Comparison of ENCODE assay signal across 27 cellular contexts in the genomic region with DNA sequence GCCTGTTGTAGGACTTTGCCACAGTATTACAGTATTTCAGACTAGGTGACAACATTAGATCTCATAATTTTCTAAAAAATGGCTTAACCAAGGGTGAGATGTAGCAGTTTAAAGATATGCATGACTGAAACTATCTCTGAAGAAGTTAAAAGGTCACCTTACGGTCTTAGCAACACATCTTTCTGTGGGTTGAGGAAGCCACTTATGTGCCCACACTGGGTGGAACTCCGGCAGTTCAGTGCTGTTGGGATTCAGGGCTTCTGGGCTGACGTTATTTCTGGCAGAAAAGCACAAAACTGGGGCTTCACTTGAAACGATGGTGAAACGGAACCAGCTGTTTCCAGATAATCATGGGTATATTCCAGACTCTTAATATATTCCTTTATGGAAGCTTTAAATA.
A peak's percentile ranks its signal among the peaks of the same experiment; 100 is the strongest.
DNase-seq lines count a peak whose midpoint lies in the region; ATAC-seq, FAIRE-seq and TF ChIP-seq lines count a peak whose summit lies in the region.
"Had no signal": no experiment of that assay in that cellular context is flagged by ENCODE, and none has a peak within 500 bp of the region (broad histone marks: within the 10 kb centered on the region; RNA-seq: fewer than 3 reads in every experiment).

No MANE protein-coding gene starts in this region.

- BruUV-seq in IMR-90 (replicated peaks; lab: Mats Ljungman, UMichigan), result no TSS peak
- no TSS peak for BruUV-seq in PC-9 (replicated peaks; lab: Mats Ljungman, UMichigan)

- H2BK20ac ChIP-seq in IMR-90 (ENCODE audit: low read depth, low read length) (peak overlapping the region; percentile 92), H1 (ENCODE audit: low read length) (peak overlapping the region; percentile 64; the same call in 1 of the 2 replicates)

- H3K9ac ChIP-seq in IMR-90 (ENCODE audit: low read depth, low read length) (no peak overlapping the region), H1 (replicated peaks in 1 of 4; ENCODE audit: extremely low read depth in 1 of 4, low read depth in 3 of 4, low read length in 3 of 4) (no peak overlapping the region)
- H3K9ac ChIP-seq: SK-N-SH had no signal

- dilution Hi-C loops in IMR-90 (cut with HindIII; ENCODE audit: low sequenced_read_pairs, unreplicated experiment), result no loop called here

- CTCF ChIA-PET in IMR-90 (lab: Yijun Ruan, JAX), result interaction anchor here (0.7 to 1.0 kb wide), 2 partner anchors 9 to 549 kb away, joined by 3 to 4 read pairs; no protein-coding TSS in a partner anchor
- CTCF ChIA-PET in PC-9 (lab: Charles Lee), result no interaction called here
- CTCF ChIA-PET in H1 (lab: Charles Lee; ENCODE audit: partially characterized antibody), result no interaction called here

- H3K23ac ChIP-seq in IMR-90 (ENCODE audit: low read depth, low read length) (no peak overlapping the region; the same call in 1 of the 2 replicates), H1 (ENCODE audit: insufficient read length) (no peak overlapping the region)

- H2AK5ac ChIP-seq in IMR-90 (ENCODE audit: low read depth, low read length) (peak overlapping the region; percentile 74; the same call in 1 of the 2 replicates), H1 (ENCODE audit: low read depth, low read length) (no peak overlapping the region)

- H2BK120ac ChIP-seq in IMR-90 (ENCODE audit: low read depth, low read length) (peak overlapping the region; percentile 87), H1 (replicated peaks; ENCODE audit: low read depth, low read length) (peak overlapping the region; percentile 91)

- intact Hi-C loops in IMR-90 (cut with micrococcal nuclease) (no loop called here), PC-9 (cut with micrococcal nuclease; ENCODE audit: unreplicated experiment) (no loop called here), left cardiac atrium (cut with DNase I) (no loop called here)

- H3K27me3 ChIP-seq in IMR-90 (ENCODE audit: control insufficient read depth, insufficient read depth, low read length) (no peaks in the 10 kb centered on the region), PC-9 (ENCODE audit: insufficient read depth, low read depth) (no peaks in the 10 kb centered on the region), H1 (replicated peaks in 1 of 4; ENCODE audit: control insufficient read depth in 3 of 4, extremely low read depth in 1 of 4, insufficient read depth in 3 of 4, low read length in 3 of 4) (no peaks in the 10 kb centered on the region)

- H3K36me3 ChIP-seq in IMR-90 (ENCODE audit: control insufficient read depth, insufficient read depth, low read length) (no peaks in the 10 kb centered on the region), PC-9 (ENCODE audit: low read depth) (no peaks in the 10 kb centered on the region), H1 (ENCODE audit: control insufficient read depth in 2 of 4, insufficient read depth in 4 of 4, low read length in 3 of 4) (no peaks in the 10 kb centered on the region)

- TF ChIP-seq CTCF in IMR-90 (conservative IDR thresholded peaks at IDR 0.05; ENCODE audit: low read depth, low read length) (no peak), PC-9 (conservative IDR thresholded peaks at IDR 0.05) (no peak), H1 (IDR thresholded peaks at IDR 0.05; ENCODE audit: control extremely low read depth in 1 of 3, insufficient read depth in 1 of 3, low read depth in 1 of 3, low read length in 3 of 3) (no peak)

- H3K56ac ChIP-seq in IMR-90 (ENCODE audit: extremely low read depth, insufficient read depth, low read length), result no peak overlapping the region; the same call in 1 of the 2 replicates
- no peak overlapping the region for H3K56ac ChIP-seq in H1 (replicated peaks; ENCODE audit: insufficient read length, low read depth, low read length)

- in situ Hi-C loops in IMR-90 (cut with MboI; ENCODE audit: low sequenced_read_pairs), result no loop called here

- H3K4me1 ChIP-seq in IMR-90 (ENCODE audit: control insufficient read depth, insufficient read depth, low read length), result peaks cover 8% of the 10 kb centered on the region; the same call in 1 of the 2 replicates
- H3K4me1 ChIP-seq in PC-9 (replicated peaks; ENCODE audit: insufficient read depth), result no peaks in the 10 kb centered on the region
- H3K4me1 ChIP-seq in H1 (replicated peaks in 1 of 4; ENCODE audit: control insufficient read depth in 3 of 4, insufficient read depth in 4 of 4, low read length in 3 of 4), result peaks cover 0 to 15% (median 8%) of the 10 kb centered on the region in 4 experiments; a peak in 3 of 7 replicates

- no peak overlapping the region for H3K4me2 ChIP-seq in IMR-90 (ENCODE audit: low read depth, low read length)
- H3K4me2 ChIP-seq in PC-9, result no peak overlapping the region
- no peak overlapping the region for H3K4me2 ChIP-seq in H1 (ENCODE audit: insufficient read depth in 1 of 2, low read depth in 2 of 2, low read length in 2 of 2)
- H3K4me2 ChIP-seq: SK-N-SH had no signal

- POLR2A ChIA-PET in IMR-90 (lab: Charles Lee; ENCODE audit: unreplicated experiment), result no interaction called here
- POLR2A ChIA-PET in PC-9 (lab: Charles Lee; ENCODE audit: unreplicated experiment), result no interaction called here
- POLR2A ChIA-PET in H1 (lab: Charles Lee; ENCODE audit: partially characterized antibody), result no interaction called here

- H2BK5ac ChIP-seq in IMR-90 (ENCODE audit: low read depth, low read length, poor library complexity, severe bottlenecking) (peak overlapping the region; percentile 90), H1 (ENCODE audit: low read depth, low read length) (no peak overlapping the region)

- H2AFZ ChIP-seq in IMR-90 (replicated peaks; ENCODE audit: low read length, poor library complexity) (peak overlapping the region; percentile 71), PC-9 (0 out of 2 replicates have a peak overlapping the region, but pooled peaks have one; percentile 33), H1 (ENCODE audit: low read length) (no peak overlapping the region)

- TF ChIP-seq EP300 in H1 (IDR thresholded peaks at IDR 0.05; ENCODE audit: borderline replicate concordance in 1 of 2, low read depth in 2 of 2, low read length in 2 of 2), result no peak

- H3K27ac ChIP-seq in IMR-90 (ENCODE audit: insufficient read depth, low read length) (peak overlapping the region; percentile 42; the same call in 1 of the 2 replicates), PC-9 (no peak overlapping the region), H1 (ENCODE audit: low read depth, low read length) (no peak overlapping the region)

- H3K18ac ChIP-seq in IMR-90 (ENCODE audit: low read depth, low read length), result peak overlapping the region; percentile 92
- no peak overlapping the region for H3K18ac ChIP-seq in H1 (ENCODE audit: extremely low read depth, low read length)

- no peaks in the 10 kb centered on the region for H3F3A ChIP-seq in PC-9 (ENCODE audit: insufficient read depth, low read depth)

- no peaks in the 10 kb centered on the region for H3K9me2 ChIP-seq in PC-9 (ENCODE audit: insufficient read depth)
- H3K9me2 ChIP-seq: SK-N-SH had no signal

- H4K5ac ChIP-seq in IMR-90 (ENCODE audit: low read depth, low read length), result peak overlapping the region; percentile 88; the same call in 1 of the 2 replicates
- H4K5ac ChIP-seq in H1 (ENCODE audit: insufficient read length, low read depth, low read length), result no peak overlapping the region

- H3K79me2 ChIP-seq in PC-9 (ENCODE audit: low read depth) (no peaks in the 10 kb centered on the region), H1 (ENCODE audit: control insufficient read depth in 1 of 2, insufficient read depth in 2 of 2, low read length in 2 of 2) (no peaks in the 10 kb centered on the region)

- H2BK15ac ChIP-seq in IMR-90 (ENCODE audit: low read depth, low read length) (peak overlapping the region; percentile 96; the same call in 2 of the 3 replicates), H1 (ENCODE audit: low read length) (0 out of 2 replicates have a peak overlapping the region, but pooled peaks have one; percentile 82)

- no peak overlapping the region for H2AK9ac ChIP-seq in IMR-90 (replicated peaks; ENCODE audit: low read depth, low read length, poor library complexity)

- no peak for TF ChIP-seq POLR2A in IMR-90 (IDR thresholded peaks at IDR 0.05; ENCODE audit: low read depth, low read length)
- no peak for TF ChIP-seq POLR2A in H1 (IDR thresholded peaks at IDR 0.05; ENCODE audit: control extremely low read depth in 1 of 2, low read depth in 2 of 2, low read length in 2 of 2)

- H3K23me2 ChIP-seq in H1 (ENCODE audit: low read depth, low read length), result no peaks in the 10 kb centered on the region

- H4K8ac ChIP-seq in IMR-90 (ENCODE audit: low read depth in 2 of 2, low read length in 2 of 2) (peak overlapping the region; percentile 79 to 80; a peak in 3 of 4 replicates), H1 (ENCODE audit: extremely low read depth, insufficient read depth, low read length) (no peak overlapping the region)

- H3K4me3 ChIP-seq in IMR-90 (ENCODE audit: insufficient read depth, low read depth, low read length) (no peak overlapping the region), PC-9 (no peak overlapping the region), H1 (ENCODE audit: extremely low read depth in 1 of 4, insufficient read depth in 2 of 4, low read depth in 3 of 4, low read length in 4 of 4) (no peak overlapping the region)

- H4K20me1 ChIP-seq in IMR-90 (ENCODE audit: insufficient read depth, low read length) (no peaks in the 10 kb centered on the region), PC-9 (ENCODE audit: insufficient read depth) (no peaks in the 10 kb centered on the region), H1 (replicated peaks in 1 of 2; ENCODE audit: control insufficient read depth in 1 of 2, insufficient read depth in 2 of 2, low read length in 2 of 2) (no peaks in the 10 kb centered on the region)

- no peak for FAIRE-seq in H1 (lab: Jason Lieb, UNC)
- FAIRE-seq: GM12892 had no signal

- DNase-seq in AG08396 (ENCODE audit: low spot score) (peak; percentile 3), IMR-90 (no peak), PC-9 (no peak), H1 (ENCODE audit: low read depth in 1 of 2, low spot score in 2 of 2) (no peak), left cardiac atrium (no peak)
- DNase-seq: CD8-positive, alpha-beta memory T cell; DMS 273 treated with DMSO at 0.1 percent for 48 hours; DMS79; GDM1; H9; KG1; MM.1S; NCI-H1105; NCI-H1436 treated with DMSO at 0.1 percent for 48 hours; NCI-H2029; NCI-H446; NCI-H524 treated with DMSO at 0.1 percent for 48 hours; NCI-H774; NK-92 treated with Interleukin-12 subunit alpha and Interleukin-12 subunit beta, amount 100 ng/mL, for 24 hours; SIG-M5; SK-N-SH; SW 1271; T-helper 9 cell had no signal

- peak overlapping the region; percentile 73; the same call in 1 of the 2 replicates for H3K14ac ChIP-seq in IMR-90 (replicated peaks; ENCODE audit: low read depth, low read length)
- H3K14ac ChIP-seq in H1 (ENCODE audit: insufficient read length), result no peak overlapping the region

- H4K91ac ChIP-seq in IMR-90 (ENCODE audit: insufficient read depth, low read depth, low read length) (peak overlapping the region; percentile 84), H1 (replicated peaks; ENCODE audit: insufficient read length, low read length) (no peak overlapping the region)

- WGBS in IMR-90 (ENCODE audit: extremely low coverage in 2 of 2, insufficient read length in 1 of 2), 2 experiments, result no CpG with 5 or more reads among the region's 5 CpGs
- WGBS in H1 (ENCODE audit: extremely low coverage in 1 of 2, insufficient coverage in 1 of 2, insufficient read length in 1 of 2, insufficient replicate concordance in 2 of 2, low coverage in 1 of 2, low lambda C conversion rate in 2 of 2, missing lambda C conversion rate in 1 of 2), 2 experiments, result 95% methylated on average over 5 of the region's 5 CpGs; no CpG with 5 or more reads in 1 of the 2 experiments

- H3K4ac ChIP-seq in IMR-90 (ENCODE audit: low read depth, low read length), result peak overlapping the region; percentile 76
- H3K4ac ChIP-seq in H1 (replicated peaks; ENCODE audit: insufficient read length, low read depth, low read length), result no peak overlapping the region

- ATAC-seq in IMR-90 (ENCODE audit: low read depth) (no peak), HG03280 (IDR thresholded peaks at IDR 0.05; ENCODE audit: unreplicated experiment) (no peak), GM18520 (IDR thresholded peaks at IDR 0.05; ENCODE audit: unreplicated experiment) (no peak), left cardiac atrium (no peak), HG03097 (IDR thresholded peaks at IDR 0.05; ENCODE audit: low FRiP score, unreplicated experiment) (no peak)

- H3K79me1 ChIP-seq in IMR-90 (ENCODE audit: low read depth in 1 of 2, low read length in 2 of 2) (no peaks in the 10 kb centered on the region), H1 (ENCODE audit: low read depth, low read length) (no peaks in the 10 kb centered on the region)

- TF ChIP-seq RAD21 in IMR-90 (IDR thresholded peaks at IDR 0.05; ENCODE audit: low read length) (no peak), H1 (IDR thresholded peaks at IDR 0.05 in 1 of 2, conservative IDR thresholded peaks at IDR 0.05 in 1 of 2; ENCODE audit: low read depth in 2 of 2, low read length in 2 of 2) (no peak)

- H3K9me3 ChIP-seq in IMR-90 (ENCODE audit: control insufficient read depth, insufficient read depth, low read length) (peaks cover 2% of the 10 kb centered on the region; the same call in 1 of the 2 replicates), PC-9 (ENCODE audit: insufficient read depth, low read depth) (no peaks in the 10 kb centered on the region; the same call in 1 of the 2 replicates), H1 (ENCODE audit: insufficient read depth in 2 of 2, low read depth in 1 of 2, low read length in 1 of 2) (no peaks in the 10 kb centered on the region)
- H3K9me3 ChIP-seq: SK-N-SH had no signal

- H3K9me1 ChIP-seq in IMR-90 (ENCODE audit: insufficient read depth, low read length), result no peaks in the 10 kb centered on the region

- H2BK12ac ChIP-seq in H1 (ENCODE audit: low read depth, low read length), result no peak overlapping the region
